ENCODE assay signal across 10 cellular contexts in genomic region chr7:159031135-159031701, GRCh38.
DNase-seq lines count a peak whose midpoint lies in the region; ATAC-seq and TF ChIP-seq lines count a peak whose summit lies in the region.
"Had no signal": no experiment of that assay in that cellular context is flagged by ENCODE, and none has a peak within 500 bp of the region (broad histone marks: within the 10 kb centered on the region; RNA-seq: fewer than 3 reads in every experiment).

No MANE protein-coding gene starts in this region.

- H3K9me3 ChIP-seq in BLaER1 = no peaks in the 10 kb centered on the region
- no peaks in the 10 kb centered on the region for H3K9me3 ChIP-seq in ovary

- H3K27me3 ChIP-seq in BLaER1 (peaks cover 63% of the 10 kb centered on the region), ovary (no peaks in the 10 kb centered on the region)

- intact Hi-C loops in left ventricle myocardium superior (cut with micrococcal nuclease) (no loop called here), ovary (cut with DNase I) (loop anchor here in 2 of 4 donors (10.0 kb wide), 2 partner anchors 64 to 114 kb away; partner anchors contain the start of gene VIPR2 (in 1 of the 2))

- WGBS in ovary, 3 donors = 17 to 24% (median 19%) methylated on average over 29 to 31 of the region's 31 CpGs

- peak overlapping the region; percentile 95 for H3K4me2 ChIP-seq in BLaER1

- TF ChIP-seq EP300 in ovary (IDR thresholded peaks at IDR 0.05) = no peak

- H3K4me3 ChIP-seq in BLaER1 (peak overlapping the region; percentile 68), ovary (peak overlapping the region; percentile 41)

- TF ChIP-seq POLR2A in ovary (IDR thresholded peaks at IDR 0.05) = no peak

- ATAC-seq in left ventricle myocardium superior (peak; percentile 78), HG03045 (IDR thresholded peaks at IDR 0.05; ENCODE audit: unreplicated experiment) (no peak)

- H3K36me3 ChIP-seq in BLaER1 (no peaks in the 10 kb centered on the region), ovary (no peaks in the 10 kb centered on the region)

- TF ChIP-seq CTCF in ovary (IDR thresholded peaks at IDR 0.05) = no peak

- peaks cover 91% of the 10 kb centered on the region for H3K4me1 ChIP-seq in BLaER1
- peaks cover 11% of the 10 kb centered on the region for H3K4me1 ChIP-seq in ovary (ENCODE audit: insufficient read depth)
- H3K4me1 ChIP-seq: foreskin keratinocyte had no signal

- peak overlapping the region; percentile 60 for H3K9ac ChIP-seq in BLaER1

- H3K27ac ChIP-seq in BLaER1 = no peak overlapping the region
- H3K27ac ChIP-seq in ovary = peak overlapping the region; percentile 68 to 91
- H3K27ac ChIP-seq: foreskin keratinocyte had no signal

- peak; percentile 9 for DNase-seq in activated CD8-positive, alpha-beta memory T cell treated with anti-CD3 and anti-CD28 coated beads, Interleukin-2, amount 50 U/mL, for 4 hours
- DNase-seq in left ventricle myocardium superior = peak; percentile 82
- peak; percentile 68 to 84 (median 75) for DNase-seq in ovary
- no peak for DNase-seq in middle frontal gyrus (ENCODE audit: extremely low spot score, low spot score)
- no peak for DNase-seq in anterior cingulate cortex (lab: John Stamatoyannopoulos, UW)
- no peak for DNase-seq in NCI-H1417 treated with DMSO at 0.1 percent for 48 hours (lab: John Stamatoyannopoulos, UW)
- DNase-seq: activated CD4-positive, alpha-beta T cell treated with anti-CD3 and anti-CD28 coated beads, Interleukin-2, amount 10 ng/mL, durations not matched to agents 7 days and 5 days; foreskin keratinocyte had no signal

- no peaks in the 10 kb centered on the region; the same call in 1 of the 2 replicates for H4K20me1 ChIP-seq in BLaER1

Comparison
In these comparisons a context has a peak if more than half of its experiments do, and no peak if none do; other contexts are left out.
1. DNase-seq: peak in activated CD8-positive, alpha-beta memory T cell treated with anti-CD3 and anti-CD28 coated beads, Interleukin-2, amount 50 U/mL, for 4 hours (single experiment), left ventricle myocardium superior (single experiment) and ovary (5 of 5); none in middle frontal gyrus (single experiment), anterior cingulate cortex (0 of 58) and NCI-H1417 treated with DMSO at 0.1 percent for 48 hours (single experiment).